Comparison of ENCODE assay signal across 1 cellular context in genomic region chr11:117058761-117059233, GRCh38.
TF ChIP-seq lines count a peak whose summit lies in the region.

No MANE protein-coding gene starts in this region.

TF ChIP-seq in GM12878, 131 proteins besides CTCF, POLR2A, EP300 and RAD21 (continued from another document):
- TF ChIP-seq, protein P1, sequence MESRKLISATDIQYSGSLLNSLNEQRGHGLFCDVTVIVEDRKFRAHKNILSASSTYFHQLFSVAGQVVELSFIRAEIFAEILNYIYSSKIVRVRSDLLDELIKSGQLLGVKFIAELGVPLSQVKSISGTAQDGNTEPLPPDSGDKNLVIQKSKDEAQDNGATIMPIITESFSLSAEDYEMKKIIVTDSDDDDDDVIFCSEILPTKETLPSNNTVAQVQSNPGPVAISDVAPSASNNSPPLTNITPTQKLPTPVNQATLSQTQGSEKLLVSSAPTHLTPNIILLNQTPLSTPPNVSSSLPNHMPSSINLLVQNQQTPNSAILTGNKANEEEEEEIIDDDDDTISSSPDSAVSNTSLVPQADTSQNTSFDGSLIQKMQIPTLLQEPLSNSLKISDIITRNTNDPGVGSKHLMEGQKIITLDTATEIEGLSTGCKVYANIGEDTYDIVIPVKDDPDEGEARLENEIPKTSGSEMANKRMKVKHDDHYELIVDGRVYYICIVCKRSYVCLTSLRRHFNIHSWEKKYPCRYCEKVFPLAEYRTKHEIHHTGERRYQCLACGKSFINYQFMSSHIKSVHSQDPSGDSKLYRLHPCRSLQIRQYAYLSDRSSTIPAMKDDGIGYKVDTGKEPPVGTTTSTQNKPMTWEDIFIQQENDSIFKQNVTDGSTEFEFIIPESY (IDR thresholded peaks at IDR 0.05): no peak
- TF ChIP-seq, protein P2, sequence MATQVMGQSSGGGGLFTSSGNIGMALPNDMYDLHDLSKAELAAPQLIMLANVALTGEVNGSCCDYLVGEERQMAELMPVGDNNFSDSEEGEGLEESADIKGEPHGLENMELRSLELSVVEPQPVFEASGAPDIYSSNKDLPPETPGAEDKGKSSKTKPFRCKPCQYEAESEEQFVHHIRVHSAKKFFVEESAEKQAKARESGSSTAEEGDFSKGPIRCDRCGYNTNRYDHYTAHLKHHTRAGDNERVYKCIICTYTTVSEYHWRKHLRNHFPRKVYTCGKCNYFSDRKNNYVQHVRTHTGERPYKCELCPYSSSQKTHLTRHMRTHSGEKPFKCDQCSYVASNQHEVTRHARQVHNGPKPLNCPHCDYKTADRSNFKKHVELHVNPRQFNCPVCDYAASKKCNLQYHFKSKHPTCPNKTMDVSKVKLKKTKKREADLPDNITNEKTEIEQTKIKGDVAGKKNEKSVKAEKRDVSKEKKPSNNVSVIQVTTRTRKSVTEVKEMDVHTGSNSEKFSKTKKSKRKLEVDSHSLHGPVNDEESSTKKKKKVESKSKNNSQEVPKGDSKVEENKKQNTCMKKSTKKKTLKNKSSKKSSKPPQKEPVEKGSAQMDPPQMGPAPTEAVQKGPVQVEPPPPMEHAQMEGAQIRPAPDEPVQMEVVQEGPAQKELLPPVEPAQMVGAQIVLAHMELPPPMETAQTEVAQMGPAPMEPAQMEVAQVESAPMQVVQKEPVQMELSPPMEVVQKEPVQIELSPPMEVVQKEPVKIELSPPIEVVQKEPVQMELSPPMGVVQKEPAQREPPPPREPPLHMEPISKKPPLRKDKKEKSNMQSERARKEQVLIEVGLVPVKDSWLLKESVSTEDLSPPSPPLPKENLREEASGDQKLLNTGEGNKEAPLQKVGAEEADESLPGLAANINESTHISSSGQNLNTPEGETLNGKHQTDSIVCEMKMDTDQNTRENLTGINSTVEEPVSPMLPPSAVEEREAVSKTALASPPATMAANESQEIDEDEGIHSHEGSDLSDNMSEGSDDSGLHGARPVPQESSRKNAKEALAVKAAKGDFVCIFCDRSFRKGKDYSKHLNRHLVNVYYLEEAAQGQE (IDR thresholded peaks at IDR 0.05; ENCODE audit: low read depth, low read length): no peak
- no peak for TF ChIP-seq CBX5 (IDR thresholded peaks at IDR 0.05; ENCODE audit: low read depth)
